In the genomic region with DNA sequence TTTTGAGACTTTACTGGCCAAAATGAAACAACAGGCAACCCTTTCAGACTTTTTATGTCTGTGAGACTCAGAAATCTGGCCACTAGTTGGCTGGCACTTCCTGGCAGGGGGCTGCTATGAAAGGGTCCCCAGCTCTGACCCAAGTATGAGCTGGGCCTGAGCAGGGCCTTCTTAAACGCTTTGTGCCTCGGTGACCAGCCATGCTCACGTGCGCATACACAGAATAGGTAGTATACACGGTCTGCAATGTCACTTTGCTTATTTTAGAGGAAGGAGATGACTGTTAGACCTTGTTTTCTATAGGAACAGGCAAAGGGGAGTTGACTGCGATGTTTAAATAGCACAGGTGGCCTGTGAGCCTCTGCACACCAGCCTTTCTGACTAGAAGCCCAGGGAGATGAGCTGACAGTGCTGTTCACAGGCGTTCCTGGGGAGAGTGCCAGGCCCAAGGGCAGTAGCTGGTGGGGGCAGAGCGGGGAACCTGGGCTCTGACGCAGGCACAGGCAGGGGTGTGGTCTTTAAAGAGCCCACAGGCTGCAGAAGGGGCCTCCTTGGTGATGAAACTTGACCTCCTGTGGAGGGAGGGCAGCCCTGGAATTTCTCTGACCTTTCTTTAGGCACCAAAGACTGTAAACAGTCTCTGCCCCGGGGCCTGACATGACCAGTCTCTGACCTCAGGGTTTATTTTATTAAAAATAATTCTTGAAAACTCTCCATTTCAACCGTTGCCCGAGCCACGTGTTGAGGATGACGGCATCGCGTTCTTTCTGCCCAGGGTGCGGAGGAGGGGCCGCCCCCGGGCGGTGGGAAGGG, we compare ENCODE assay signal across 8 cellular contexts.
A peak's percentile ranks its signal among the peaks of the same experiment; 100 is the strongest.
DNase-seq lines count a peak whose midpoint lies in the region; ATAC-seq lines count a peak whose summit lies in the region.

No MANE protein-coding gene starts in this region.

- no peaks in the 10 kb centered on the region for H3K27me3 ChIP-seq in H7 (ENCODE audit: control insufficient read depth, insufficient read depth, low read length)
- peaks cover 4% of the 10 kb centered on the region for H3K27me3 ChIP-seq in skeletal muscle satellite cell (ENCODE audit: control insufficient read depth, insufficient read depth, low read length)

- H3K4me2 ChIP-seq in skeletal muscle satellite cell (ENCODE audit: low read length), result peak overlapping the region; percentile 26

- no peaks in the 10 kb centered on the region for H3K9me3 ChIP-seq in skeletal muscle satellite cell (replicated peaks; ENCODE audit: low read length)

- H3K4me3 ChIP-seq in H7 (ENCODE audit: insufficient read depth, low read depth, low read length) (no peak overlapping the region), skeletal muscle satellite cell (ENCODE audit: low read length) (no peak overlapping the region)

- DNase-seq in H7 (peak; percentile 74), brain pericyte (ENCODE audit: low read depth, low spot score) (peak; percentile 59), left colon (peak; percentile 34 to 75), GM19240 (ENCODE audit: insufficient read length, low spot score) (no peak)
- DNase-seq in T-helper 2 cell treated with Interferon-gamma antibody and Interleukin-4, amounts not matched to agents 5 μg/mL and 100 μg/mL, for 36 hours (ENCODE audit: low spot score), result no peak

- ATAC-seq in left colon (peak; percentile 35), HG03520 (IDR thresholded peaks at IDR 0.05; ENCODE audit: unreplicated experiment) (no peak), esophagus mucosa (no peak)

- H3K4me3 Mint-ChIP-seq in T-helper 2 cell treated with Interferon-gamma antibody and Interleukin-4, amounts not matched to agents 5 μg/mL and 100 μg/mL, for 36 hours, result no peak overlapping the region

- intact Hi-C loops in left colon (cut with DNase I, micrococcal nuclease), result no loop called here

- peaks cover 7% of the 10 kb centered on the region for H3K27me3 Mint-ChIP-seq in T-helper 2 cell treated with Interferon-gamma antibody and Interleukin-4, amounts not matched to agents 5 μg/mL and 100 μg/mL, for 36 hours (ENCODE audit: low read depth)

- no peaks in the 10 kb centered on the region for H3K36me3 ChIP-seq in H7 (replicated peaks; ENCODE audit: control insufficient read depth, insufficient read depth, low read length)
- H3K36me3 ChIP-seq in skeletal muscle satellite cell (ENCODE audit: insufficient read depth, low read length), result no peaks in the 10 kb centered on the region

- no peak overlapping the region for H3K9ac ChIP-seq in skeletal muscle satellite cell (ENCODE audit: low read depth, low read length)

- H3K27ac Mint-ChIP-seq in T-helper 2 cell treated with Interferon-gamma antibody and Interleukin-4, amounts not matched to agents 5 μg/mL and 100 μg/mL, for 36 hours, result no peak overlapping the region

- peaks cover 5% of the 10 kb centered on the region for H3K9me3 Mint-ChIP-seq in T-helper 2 cell treated with Interferon-gamma antibody and Interleukin-4, amounts not matched to agents 5 μg/mL and 100 μg/mL, for 36 hours

- peaks cover 11% of the 10 kb centered on the region for H3K4me1 Mint-ChIP-seq in T-helper 2 cell treated with Interferon-gamma antibody and Interleukin-4, amounts not matched to agents 5 μg/mL and 100 μg/mL, for 36 hours (ENCODE audit: low read depth)

- no peaks in the 10 kb centered on the region for H3K36me3 Mint-ChIP-seq in T-helper 2 cell treated with Interferon-gamma antibody and Interleukin-4, amounts not matched to agents 5 μg/mL and 100 μg/mL, for 36 hours (ENCODE audit: low read depth)

- H3K4me1 ChIP-seq in skeletal muscle satellite cell (ENCODE audit: control insufficient read depth, insufficient read depth, low read length), result peaks cover 54% of the 10 kb centered on the region

Comparison
In these comparisons a context has a peak if more than half of its experiments do, and no peak if none do; other contexts are left out.
1. DNase-seq: peak in H7 (single experiment), brain pericyte (single experiment) and left colon (2 of 2); none in T-helper 2 cell treated with Interferon-gamma antibody and Interleukin-4, amounts not matched to agents 5 μg/mL and 100 μg/mL, for 36 hours (single experiment) and GM19240 (single experiment).